In the genomic region with DNA sequence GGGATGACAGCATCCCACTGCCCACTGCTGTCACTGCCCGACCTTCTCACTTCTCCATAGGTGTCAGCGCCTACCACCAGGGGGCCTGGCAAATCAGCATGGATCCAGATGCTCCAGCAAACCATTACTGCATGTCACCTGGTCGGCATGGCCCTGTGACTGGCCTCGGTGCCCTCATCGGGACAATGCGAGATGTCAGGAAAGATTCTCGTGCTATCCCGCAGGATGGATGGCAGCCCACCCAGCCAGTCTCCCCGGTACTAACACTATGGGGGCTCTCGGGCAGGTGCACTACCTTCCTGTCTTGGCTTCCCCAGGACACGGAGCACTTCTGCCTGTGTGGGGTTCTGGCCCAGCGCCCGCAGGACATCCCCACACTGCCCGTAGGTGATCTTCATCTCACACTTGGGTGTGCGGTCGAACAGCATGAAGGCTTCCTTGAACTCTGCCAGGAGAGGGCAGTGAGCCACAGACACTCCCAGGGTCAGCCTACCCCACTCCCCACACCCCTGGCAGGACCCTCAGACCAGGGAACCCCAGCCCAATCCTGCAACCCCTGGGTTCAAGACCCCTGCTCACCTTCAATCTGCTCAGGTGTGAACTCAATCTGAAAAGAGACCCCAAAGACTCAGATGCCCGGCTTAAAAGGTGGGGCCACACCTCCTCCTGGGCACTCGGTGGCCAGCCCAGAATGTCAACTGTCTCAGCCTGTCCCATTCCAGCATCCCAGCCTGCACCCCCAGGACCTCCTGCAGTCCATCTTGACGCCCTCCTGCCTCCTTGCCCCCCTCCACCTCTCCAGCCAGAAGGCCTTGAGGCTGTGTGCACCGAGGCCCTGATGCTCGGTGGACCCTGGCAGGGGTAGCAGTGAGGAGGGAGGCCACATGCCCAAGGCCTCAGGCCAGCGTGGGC, we compare ENCODE assay signal across 8 cellular contexts. TPM values are rescaled to one million over a fixed set of nuclear protein-coding genes. Genes with fewer than 3 reads are reported as not detected.
DNase-seq lines count a peak whose midpoint lies in the region; ATAC-seq and TF ChIP-seq lines count a peak whose summit lies in the region.

No MANE protein-coding gene starts in this region.

- peaks cover 7% of the 10 kb centered on the region for H3K27me3 Mint-ChIP-seq in activated T-cell treated with anti-CD3 and anti-CD28 coated beads, Interleukin-2, amount 50 U/mL, for 24 hours
- H3K27me3 Mint-ChIP-seq in activated T-cell treated with anti-CD3 and anti-CD28 coated beads, Interleukin-2, amount 50 U/mL, for 4 hours (ENCODE audit: low read depth), result peaks cover 12% of the 10 kb centered on the region

- TF ChIP-seq CTCF in heart left ventricle (IDR thresholded peaks at IDR 0.05) (peak; percentile 16 to 59 (median 34)), tibial artery (IDR thresholded peaks at IDR 0.05) (peak; percentile 18 to 21)

- peak overlapping the region; percentile 44 to 86 (median 64) for H3K4me3 ChIP-seq in heart left ventricle
- no peak overlapping the region for H3K4me3 ChIP-seq in tibial artery

- H3K27ac ChIP-seq in heart left ventricle (peak overlapping the region; percentile 83 to 100 (median 96)), tibial artery (no peak overlapping the region)

- 46 to 65% (median 56%) methylated on average over 9 to 22 of the region's 22 CpGs for WGBS in heart left ventricle, 4 donors

- H3K36me3 Mint-ChIP-seq in activated T-cell treated with anti-CD3 and anti-CD28 coated beads, Interleukin-2, amount 50 U/mL, for 24 hours (ENCODE audit: low read depth), result no peaks in the 10 kb centered on the region
- H3K36me3 Mint-ChIP-seq in activated T-cell treated with anti-CD3 and anti-CD28 coated beads, Interleukin-2, amount 50 U/mL, for 4 hours (ENCODE audit: insufficient read depth), result no peaks in the 10 kb centered on the region

- intact Hi-C loops in heart left ventricle (cut with DNase I), result loop anchor here in 3 of 10 donors (5.0 to 10.0 kb wide), 3 partner anchors 156 to 464 kb away; partner anchors contain the start of gene TMIE (in 1 of the 3)
- intact Hi-C loops in tibial artery (cut with DNase I; ENCODE audit: low total_unique reads), result no loop called here

- H3K9me3 Mint-ChIP-seq in activated T-cell treated with anti-CD3 and anti-CD28 coated beads, Interleukin-2, amount 50 U/mL, for 24 hours, result no peaks in the 10 kb centered on the region
- H3K9me3 Mint-ChIP-seq in activated T-cell treated with anti-CD3 and anti-CD28 coated beads, Interleukin-2, amount 50 U/mL, for 4 hours, result no peaks in the 10 kb centered on the region

- H3K27me3 ChIP-seq in heart left ventricle (no peaks in the 10 kb centered on the region), tibial artery (no peaks in the 10 kb centered on the region)

- H3K4me3 Mint-ChIP-seq in activated T-cell treated with anti-CD3 and anti-CD28 coated beads, Interleukin-2, amount 50 U/mL, for 24 hours, result no peak overlapping the region
- no peak overlapping the region for H3K4me3 Mint-ChIP-seq in activated T-cell treated with anti-CD3 and anti-CD28 coated beads, Interleukin-2, amount 50 U/mL, for 4 hours

- peaks cover 0 to 52% (median 6%) of the 10 kb centered on the region in 12 donors for H3K4me1 ChIP-seq in heart left ventricle
- H3K4me1 ChIP-seq in tibial artery, result peaks cover 0 to 14% (median 12%) of the 10 kb centered on the region in 4 donors

- no peaks in the 10 kb centered on the region for H3K4me1 Mint-ChIP-seq in activated T-cell treated with anti-CD3 and anti-CD28 coated beads, Interleukin-2, amount 50 U/mL, for 24 hours (ENCODE audit: low read depth)
- no peaks in the 10 kb centered on the region for H3K4me1 Mint-ChIP-seq in activated T-cell treated with anti-CD3 and anti-CD28 coated beads, Interleukin-2, amount 50 U/mL, for 4 hours (ENCODE audit: low read depth)

- peak in 1 of 2 donors; percentile 8 for TF ChIP-seq POLR2A in heart left ventricle (IDR thresholded peaks at IDR 0.05)

- H3K27ac Mint-ChIP-seq in activated T-cell treated with anti-CD3 and anti-CD28 coated beads, Interleukin-2, amount 50 U/mL, for 24 hours, result no peak overlapping the region

- H3K9me3 ChIP-seq in heart left ventricle (no peaks in the 10 kb centered on the region), tibial artery (no peaks in the 10 kb centered on the region)

- H3K36me3 ChIP-seq in heart left ventricle, result peaks cover 0 to 52% (median 31%) of the 10 kb centered on the region in 9 donors
- H3K36me3 ChIP-seq in tibial artery, result no peaks in the 10 kb centered on the region

- DNase-seq in activated T-cell treated with anti-CD3 and anti-CD28 coated beads, Interleukin-2, amount 50 U/mL, for 24 hours, result peak; percentile 45
- no peak for DNase-seq in activated T-cell treated with anti-CD3 and anti-CD28 coated beads, Interleukin-2, amount 50 U/mL, for 4 hours
- DNase-seq in heart left ventricle (peak; percentile 48 to 64 (median 55)), tibial artery (peak; percentile 18 to 58), retina (no peak), medulla oblongata (ENCODE audit: extremely low spot score) (no peak)

- no peak for ATAC-seq in activated T-cell treated with anti-CD3 and anti-CD28 coated beads, Interleukin-2, amount 50 U/mL, for 4 hours
- ATAC-seq in SK-N-SH treated with all-trans-retinoic acid at 6 μM for 48 hours (peak; percentile 76), heart left ventricle (peak in 1 of 4 donors; percentile 0), GM21786 (IDR thresholded peaks at IDR 0.05; ENCODE audit: unreplicated experiment) (no peak)

TF ChIP-seq in SK-N-SH treated with all-trans-retinoic acid at 6 μM for 48 hours, 23 proteins besides CTCF, POLR2A, EP300 and RAD21:
- TF ChIP-seq PPARA (CRISPR knock-in tag; IDR thresholded peaks at IDR 0.05; ENCODE audit: borderline replicate concordance) (no peak), ZNF565 (CRISPR knock-in tag; conservative IDR thresholded peaks at IDR 0.05; ENCODE audit: low read depth) (no peak), ZFP3 (CRISPR knock-in tag; IDR thresholded peaks at IDR 0.05) (no peak), ZFP30 (CRISPR knock-in tag; IDR thresholded peaks at IDR 0.05) (no peak), ZC3H10 (CRISPR knock-in tag; IDR thresholded peaks at IDR 0.05) (no peak)

RNA-seq across cellular contexts. Expression of gene MYL3, which starts 2.6 kb away (rescaled TPM):
- total RNA-seq in activated T-cell treated with anti-CD3 and anti-CD28 coated beads, Interleukin-2, amount 50 U/mL, for 4 hours, result not detected
- over 10,000 TPM in 1 of 9 donors, 1,000 to 10,000 TPM in 8; 4,961 to 10,676 (median 6,839) TPM for total RNA-seq in heart left ventricle
- over 10,000 TPM in 1 of 2 donors, 1,000 to 10,000 TPM in 1; 5,594 to 12,544 TPM for polyA plus RNA-seq in heart left ventricle

RNA-seq across cellular contexts. Expression of gene PTH1R, which starts 16.9 kb away (rescaled TPM):
- not detected for total RNA-seq in activated T-cell treated with anti-CD3 and anti-CD28 coated beads, Interleukin-2, amount 50 U/mL, for 4 hours
- 10 to 100 TPM in 2 of 9 donors, 1 to 10 TPM in 7; 2.1 to 15.6 (median 6.0) TPM for total RNA-seq in heart left ventricle
- 10 to 100 TPM in 1 of 2 donors, 1 to 10 TPM in 1; 6.5 to 23.4 TPM for polyA plus RNA-seq in heart left ventricle

Comparison
In these comparisons a context has a peak if more than half of its experiments do, and no peak if none do; other contexts are left out.
1. DNase-seq: peak in activated T-cell treated with anti-CD3 and anti-CD28 coated beads, Interleukin-2, amount 50 U/mL, for 24 hours (single experiment), heart left ventricle (5 of 5) and tibial artery (2 of 2); none in activated T-cell treated with anti-CD3 and anti-CD28 coated beads, Interleukin-2, amount 50 U/mL, for 4 hours (single experiment), retina (single experiment) and medulla oblongata (single experiment).
2. H3K27ac ChIP-seq: peak in heart left ventricle (12 of 12); none in tibial artery (0 of 2).
3. H3K4me3 ChIP-seq: peak in heart left ventricle (12 of 12); none in tibial artery (0 of 2).
4. RNA of gene MYL3, which starts 2.6 kb away (total RNA-seq): 4,961 to 10,676 TPM in heart left ventricle; not detected in activated T-cell treated with anti-CD3 and anti-CD28 coated beads, Interleukin-2, amount 50 U/mL, for 4 hours; every median in the first group is over 1,000 times any median in the second.